In genomic region chr1:116498789-116499628, GRCh38 we compare ENCODE assay signal across 7 cellular contexts.
DNase-seq lines count a peak whose midpoint lies in the region; ATAC-seq, FAIRE-seq and TF ChIP-seq lines count a peak whose summit lies in the region.

No MANE protein-coding gene starts in this region.

- no peaks in the 10 kb centered on the region for H3K9me3 ChIP-seq in keratinocyte (ENCODE audit: control insufficient read depth, low read depth, low read length)

- no peaks in the 10 kb centered on the region for H4K20me1 ChIP-seq in keratinocyte (ENCODE audit: control insufficient read depth, extremely low read depth, insufficient read depth, low read length)

- dilution Hi-C loops in keratinocyte (cut with MboI; ENCODE audit: extremely low pct_ligation_motif_present, low sequenced_read_pairs): no loop called here

- peak overlapping the region; percentile 49 for H2AFZ ChIP-seq in keratinocyte (ENCODE audit: control insufficient read depth, low read length)

- H3K36me3 ChIP-seq in GM06990 (ENCODE audit: control insufficient read depth, insufficient read depth, low read length) (peaks cover 1% of the 10 kb centered on the region), keratinocyte (ENCODE audit: control insufficient read depth in 2 of 2, extremely low read depth in 1 of 2, insufficient read depth in 2 of 2, low read length in 2 of 2) (no peaks in the 10 kb centered on the region)

- H3K79me2 ChIP-seq in keratinocyte (ENCODE audit: control insufficient read depth, insufficient read depth, low read length): no peaks in the 10 kb centered on the region

- peak; percentile 55 for ATAC-seq in HG02623 (IDR thresholded peaks at IDR 0.05; ENCODE audit: unreplicated experiment)

- no peak for FAIRE-seq in keratinocyte (lab: Jason Lieb, UNC)

- no peaks in the 10 kb centered on the region for H3K27me3 Mint-ChIP-seq in T-helper 1 cell treated with Interleukin-12 subunit alpha and Interleukin-12 subunit beta and Interleukin-4 antibody, amounts not matched to agents 30 μg/mL and 1 μg/mL, for 36 hours (ENCODE audit: low read depth)

- peaks cover 54% of the 10 kb centered on the region for H3K4me1 Mint-ChIP-seq in T-helper 1 cell treated with Interleukin-12 subunit alpha and Interleukin-12 subunit beta and Interleukin-4 antibody, amounts not matched to agents 30 μg/mL and 1 μg/mL, for 36 hours (ENCODE audit: low read depth)

- peaks cover 39% of the 10 kb centered on the region for H3K36me3 Mint-ChIP-seq in T-helper 1 cell treated with Interleukin-12 subunit alpha and Interleukin-12 subunit beta and Interleukin-4 antibody, amounts not matched to agents 30 μg/mL and 1 μg/mL, for 36 hours (ENCODE audit: low read depth)

- H3K4me2 ChIP-seq in keratinocyte (ENCODE audit: control insufficient read depth, extremely low read depth, insufficient read depth, low read depth, low read length): peak overlapping the region; percentile 49

- H3K9me1 ChIP-seq in keratinocyte (ENCODE audit: control insufficient read depth, extremely low read depth, insufficient read depth, low read length): no peaks in the 10 kb centered on the region

- no peak overlapping the region for H3K4me3 ChIP-seq in GM06990 (replicated peaks; ENCODE audit: low read depth, low read length)
- no peak overlapping the region for H3K4me3 ChIP-seq in cardiac fibroblast (replicated peaks in 1 of 2; ENCODE audit: low read depth in 2 of 2, low read length in 2 of 2)
- no peak overlapping the region for H3K4me3 ChIP-seq in keratinocyte (ENCODE audit: control insufficient read depth in 2 of 3, extremely low read depth in 1 of 3, insufficient read depth in 2 of 3, low read depth in 1 of 3, low read length in 3 of 3)

- H3K27ac Mint-ChIP-seq in T-helper 1 cell treated with Interleukin-12 subunit alpha and Interleukin-12 subunit beta and Interleukin-4 antibody, amounts not matched to agents 30 μg/mL and 1 μg/mL, for 36 hours: peak overlapping the region; percentile 59

- H3K9ac ChIP-seq in keratinocyte (ENCODE audit: control insufficient read depth, extremely low read depth, insufficient read depth, low read length): no peak overlapping the region

- H3K27me3 ChIP-seq in GM06990 (replicated peaks; ENCODE audit: control insufficient read depth, insufficient read depth, low read length) (no peaks in the 10 kb centered on the region), keratinocyte (ENCODE audit: control insufficient read depth, extremely low read depth, insufficient read depth, low read length) (no peaks in the 10 kb centered on the region)

- no peaks in the 10 kb centered on the region for H3K9me3 Mint-ChIP-seq in T-helper 1 cell treated with Interleukin-12 subunit alpha and Interleukin-12 subunit beta and Interleukin-4 antibody, amounts not matched to agents 30 μg/mL and 1 μg/mL, for 36 hours

- DNase-seq in GM06990 (ENCODE audit: extremely low read depth, insufficient read length): no peak
- DNase-seq in NCI-H1694 (lab: John Stamatoyannopoulos, UW): peak; percentile 86
- peak; percentile 78 for DNase-seq in cardiac fibroblast (ENCODE audit: low read depth in 2 of 2)
- no peak for DNase-seq in keratinocyte (ENCODE audit: low read depth, low spot score)
- DNase-seq in stimulated activated CD4-positive, alpha-beta T cell treated with anti-CD3 and anti-CD28 coated beads, Interleukin-2, amount 100 ng/mL, for 4 hours (ENCODE audit: low read depth): peak; percentile 28

- H3K4me3 Mint-ChIP-seq in T-helper 1 cell treated with Interleukin-12 subunit alpha and Interleukin-12 subunit beta and Interleukin-4 antibody, amounts not matched to agents 30 μg/mL and 1 μg/mL, for 36 hours: no peak overlapping the region

- peak; percentile 61 for TF ChIP-seq CTCF in GM06990 (IDR thresholded peaks at IDR 0.05; ENCODE audit: insufficient read depth, low read length, poor library complexity, severe bottlenecking)
- TF ChIP-seq CTCF in cardiac fibroblast (IDR thresholded peaks at IDR 0.05; ENCODE audit: low read depth, low read length): peak; percentile 75
- peak; percentile 71 to 91 (median 77) for TF ChIP-seq CTCF in keratinocyte (optimal IDR thresholded peaks at IDR 0.05 in 1 of 3, IDR thresholded peaks at IDR 0.05 in 1 of 3, conservative IDR thresholded peaks at IDR 0.05 in 1 of 3; ENCODE audit: extremely low read depth in 1 of 3, insufficient read depth in 2 of 3, low read length in 3 of 3)

- H3K27ac ChIP-seq in keratinocyte (ENCODE audit: control insufficient read depth, insufficient read depth, low read length): no peak overlapping the region

- peaks cover 12% of the 10 kb centered on the region for H3K4me1 ChIP-seq in keratinocyte (ENCODE audit: control insufficient read depth, extremely low read depth, insufficient read depth, low read length)

Comparison
In these comparisons a context has a peak if more than half of its experiments do, and no peak if none do; other contexts are left out.
1. DNase-seq: peak in NCI-H1694 (single experiment), cardiac fibroblast (2 of 2) and stimulated activated CD4-positive, alpha-beta T cell treated with anti-CD3 and anti-CD28 coated beads, Interleukin-2, amount 100 ng/mL, for 4 hours (single experiment); none in GM06990 (single experiment) and keratinocyte (single experiment).
2. Peak in every context shown above with its lines, with median percentiles within 50 percentile points of each other: CTCF ChIP-seq.